Comparison of ENCODE assay signal across 17 cellular contexts in genomic region chr7:5462216-5462615, GRCh38. TPM values are rescaled to one million over a fixed set of nuclear protein-coding genes. Genes with fewer than 3 reads are reported as not detected.
DNase-seq lines count a peak whose midpoint lies in the region; ATAC-seq and TF ChIP-seq lines count a peak whose summit lies in the region.
"Had no signal": no experiment of that assay in that cellular context is flagged by ENCODE, and none has a peak within 500 bp of the region (broad histone marks: within the 10 kb centered on the region; RNA-seq: fewer than 3 reads in every experiment).

No MANE protein-coding gene starts in this region.

- no peaks in the 10 kb centered on the region for H3K27me3 Mint-ChIP-seq in activated T-cell treated with anti-CD3 and anti-CD28 coated beads, Interleukin-2, amount 50 U/mL, for 72 hours (ENCODE audit: low read depth)
- no peaks in the 10 kb centered on the region for H3K27me3 Mint-ChIP-seq in activated naive CD8-positive, alpha-beta T cell treated with anti-CD3 and anti-CD28 coated beads for 36 hours
- no peaks in the 10 kb centered on the region for H3K27me3 Mint-ChIP-seq in stimulated activated naive CD8-positive, alpha-beta T cell treated with anti-CD3 and anti-CD28 coated beads, Interleukin-15, amount 100 ng/mL, for 72 hours
- H3K27me3 Mint-ChIP-seq in progenitor cell of endocrine pancreas = peaks cover 16% of the 10 kb centered on the region

- peak overlapping the region; percentile 37 to 51 for H3K4me3 Mint-ChIP-seq in activated T-cell treated with anti-CD3 and anti-CD28 coated beads, Interleukin-2, amount 50 U/mL, for 72 hours
- H3K4me3 Mint-ChIP-seq in activated naive CD8-positive, alpha-beta T cell treated with anti-CD3 and anti-CD28 coated beads for 36 hours = peak overlapping the region; percentile 42
- H3K4me3 Mint-ChIP-seq in stimulated activated naive CD8-positive, alpha-beta T cell treated with anti-CD3 and anti-CD28 coated beads, Interleukin-15, amount 100 ng/mL, for 72 hours = peak overlapping the region; percentile 64 to 65
- no peak overlapping the region for H3K4me3 Mint-ChIP-seq in progenitor cell of endocrine pancreas (ENCODE audit: low read depth)

- H3K27ac Mint-ChIP-seq in activated T-cell treated with anti-CD3 and anti-CD28 coated beads, Interleukin-2, amount 50 U/mL, for 72 hours = no peak overlapping the region
- H3K27ac Mint-ChIP-seq in activated naive CD8-positive, alpha-beta T cell treated with anti-CD3 and anti-CD28 coated beads for 36 hours = peak overlapping the region; percentile 38
- H3K27ac Mint-ChIP-seq in stimulated activated naive CD8-positive, alpha-beta T cell treated with anti-CD3 and anti-CD28 coated beads, Interleukin-15, amount 100 ng/mL, for 72 hours = peak overlapping the region; percentile 42 to 79
- H3K27ac Mint-ChIP-seq in progenitor cell of endocrine pancreas = no peak overlapping the region

- TF ChIP-seq CTCF in progenitor cell of endocrine pancreas (IDR thresholded peaks at IDR 0.05; ENCODE audit: unreplicated experiment) = no peak

- peak; percentile 59 to 74 for ATAC-seq in activated T-cell treated with anti-CD3 and anti-CD28 coated beads, Interleukin-2, amount 50 U/mL, for 72 hours (replicated peaks in 1 of 2)
- peak; percentile 92 for ATAC-seq in stimulated activated naive CD8-positive, alpha-beta T cell treated with anti-CD3 and anti-CD28 coated beads, Interleukin-15, amount 100 ng/mL, for 72 hours
- ATAC-seq: HepG2, Panc1 had no signal

- H3K36me3 Mint-ChIP-seq in activated T-cell treated with anti-CD3 and anti-CD28 coated beads, Interleukin-2, amount 50 U/mL, for 72 hours (ENCODE audit: insufficient read depth in 2 of 2) = no peaks in the 10 kb centered on the region
- no peaks in the 10 kb centered on the region for H3K36me3 Mint-ChIP-seq in activated naive CD8-positive, alpha-beta T cell treated with anti-CD3 and anti-CD28 coated beads for 36 hours
- no peaks in the 10 kb centered on the region for H3K36me3 Mint-ChIP-seq in progenitor cell of endocrine pancreas (ENCODE audit: insufficient read depth)

- peaks cover 8% of the 10 kb centered on the region for H3K4me1 Mint-ChIP-seq in activated T-cell treated with anti-CD3 and anti-CD28 coated beads, Interleukin-2, amount 50 U/mL, for 72 hours (ENCODE audit: low read depth)
- H3K4me1 Mint-ChIP-seq in activated naive CD8-positive, alpha-beta T cell treated with anti-CD3 and anti-CD28 coated beads for 36 hours = peaks cover 8% of the 10 kb centered on the region
- H3K4me1 Mint-ChIP-seq in stimulated activated naive CD8-positive, alpha-beta T cell treated with anti-CD3 and anti-CD28 coated beads, Interleukin-15, amount 100 ng/mL, for 72 hours = peaks cover 11% of the 10 kb centered on the region
- no peaks in the 10 kb centered on the region for H3K4me1 Mint-ChIP-seq in progenitor cell of endocrine pancreas (ENCODE audit: low read depth)

- in situ Hi-C loops in KBM-7 (cut with MboI; ENCODE audit: low pct_unique_long_range_greater_than_20kb, low sequenced_read_pairs) = no loop called here

- no peaks in the 10 kb centered on the region for H3K9me3 Mint-ChIP-seq in activated T-cell treated with anti-CD3 and anti-CD28 coated beads, Interleukin-2, amount 50 U/mL, for 72 hours
- no peaks in the 10 kb centered on the region for H3K9me3 Mint-ChIP-seq in activated naive CD8-positive, alpha-beta T cell treated with anti-CD3 and anti-CD28 coated beads for 36 hours
- no peaks in the 10 kb centered on the region for H3K9me3 Mint-ChIP-seq in stimulated activated naive CD8-positive, alpha-beta T cell treated with anti-CD3 and anti-CD28 coated beads, Interleukin-15, amount 100 ng/mL, for 72 hours
- H3K9me3 Mint-ChIP-seq in progenitor cell of endocrine pancreas (ENCODE audit: low read depth) = no peaks in the 10 kb centered on the region

- DNase-seq in activated T-cell treated with anti-CD3 and anti-CD28 coated beads, Interleukin-2, amount 50 U/mL, for 72 hours = peak in 1 of 2 donors; percentile 23
- no peak for DNase-seq in activated T-cell treated with anti-CD3 and anti-CD28 coated beads, Interleukin-2, amount 50 U/mL, for 48 hours
- DNase-seq in KBM-7 = peak; percentile 54
- no peak for DNase-seq in activated naive CD8-positive, alpha-beta T cell treated with anti-CD3 and anti-CD28 coated beads for 36 hours
- peak in 1 of 2 donors; percentile 42 for DNase-seq in stimulated activated naive CD8-positive, alpha-beta T cell treated with anti-CD3 and anti-CD28 coated beads, Interleukin-15, amount 100 ng/mL, for 72 hours
- no peak for DNase-seq in DMS53 treated with DMSO at 0.1 percent for 48 hours (lab: John Stamatoyannopoulos, UW; ENCODE audit: unreplicated experiment)
- DNase-seq in activated CD8-positive, alpha-beta memory T cell treated with anti-CD3 and anti-CD28 coated beads, Interleukin-2, amount 50 U/mL, for 4 hours = no peak
- DNase-seq in progenitor cell of endocrine pancreas (ENCODE audit: low spot score, unreplicated experiment) = no peak
- DNase-seq: DMS 273 treated with DMSO at 0.1 percent for 48 hours, NCI-H1048, NCI-H146, NCI-H226, NCI-H526 treated with DMSO at 0.1 percent for 48 hours, Right ventricle myocardium superior, SK-N-SH had no signal

RNA-seq across cellular contexts. Expression of gene TNRC18, which starts 38.6 kb away (rescaled TPM):
- 10 to 100 TPM; 67.6 to 69.0 TPM for total RNA-seq in activated T-cell treated with anti-CD3 and anti-CD28 coated beads, Interleukin-2, amount 50 U/mL, for 72 hours
- 10 to 100 TPM; 47.6 to 48.0 TPM for total RNA-seq in activated naive CD8-positive, alpha-beta T cell treated with anti-CD3 and anti-CD28 coated beads for 36 hours
- 190 and 197 TPM in 2 replicates for total RNA-seq in progenitor cell of endocrine pancreas

RNA-seq across cellular contexts. Expression of gene FBXL18, which starts 51.4 kb away (rescaled TPM):
- total RNA-seq in activated T-cell treated with anti-CD3 and anti-CD28 coated beads, Interleukin-2, amount 50 U/mL, for 72 hours = 10 to 100 TPM in 1 of 2 donors, 1 to 10 TPM in 1; 10.0 to 12.3 TPM
- total RNA-seq in activated naive CD8-positive, alpha-beta T cell treated with anti-CD3 and anti-CD28 coated beads for 36 hours = 10 to 100 TPM; 10.2 to 10.7 TPM
- 11.7 and 12.6 TPM in 2 replicates for total RNA-seq in progenitor cell of endocrine pancreas

Comparison
In these comparisons a context has a peak if more than half of its experiments do, and no peak if none do; other contexts are left out.
1. H3K27ac Mint-ChIP-seq: peak in activated naive CD8-positive, alpha-beta T cell treated with anti-CD3 and anti-CD28 coated beads for 36 hours (single experiment) and stimulated activated naive CD8-positive, alpha-beta T cell treated with anti-CD3 and anti-CD28 coated beads, Interleukin-15, amount 100 ng/mL, for 72 hours (2 of 2); none in activated T-cell treated with anti-CD3 and anti-CD28 coated beads, Interleukin-2, amount 50 U/mL, for 72 hours (single experiment) and progenitor cell of endocrine pancreas (single experiment).